In genomic region chr13:81379183-81379582, GRCh38 we compare ENCODE assay signal across 26 cellular contexts.
"Had no signal": no experiment of that assay in that cellular context is flagged by ENCODE, and none has a peak within 500 bp of the region (broad histone marks: within the 10 kb centered on the region; RNA-seq: fewer than 3 reads in every experiment).

No MANE protein-coding gene starts in this region.

- H3K4me3 ChIP-seq: breast epithelium, mucosa of descending colon, stomach, thyroid gland had no signal

- H3K27me3 Mint-ChIP-seq: activated CD4-positive, alpha-beta T cell treated with anti-CD3 and anti-CD28 coated beads for 36 hours; activated CD8-positive, alpha-beta memory T cell treated with anti-CD3 and anti-CD28 coated beads, Interleukin-2, amount 10 ng/mL, durations not matched to agents 7 days and 5 days; stimulated activated naive B cell treated with anti-CD40 and anti-IgM and Interleukin-4, amounts not matched to agents 10 μg/mL and 1 μg/mL and 100 μg/mL, for 72 hours; T-cell had no signal

- H3K4me1 Mint-ChIP-seq: activated CD4-positive, alpha-beta T cell treated with anti-CD3 and anti-CD28 coated beads for 36 hours; activated CD8-positive, alpha-beta memory T cell treated with anti-CD3 and anti-CD28 coated beads, Interleukin-2, amount 10 ng/mL, durations not matched to agents 7 days and 5 days; stimulated activated naive B cell treated with anti-CD40 and anti-IgM and Interleukin-4, amounts not matched to agents 10 μg/mL and 1 μg/mL and 100 μg/mL, for 72 hours; T-cell had no signal

- H3K36me3 ChIP-seq: breast epithelium, stomach, thyroid gland had no signal

- H3K27ac Mint-ChIP-seq: activated CD4-positive, alpha-beta T cell treated with anti-CD3 and anti-CD28 coated beads for 36 hours; activated CD8-positive, alpha-beta memory T cell treated with anti-CD3 and anti-CD28 coated beads, Interleukin-2, amount 10 ng/mL, durations not matched to agents 7 days and 5 days; activated CD8-positive, alpha-beta T cell treated with anti-CD3 and anti-CD28 coated beads, Interleukin-2, amount 10 ng/mL, durations not matched to agents 7 days and 5 days; activated naive CD4-positive, alpha-beta T cell treated with anti-CD3 and anti-CD28 coated beads, Interleukin-2, amount 50 U/mL, for 72 hours; activated T-cell treated with anti-CD3 and anti-CD28 coated beads, Interleukin-2, amount 50 U/mL, for 72 hours; nephron; stimulated activated naive B cell treated with anti-CD40 and anti-IgM and Interleukin-4, amounts not matched to agents 10 μg/mL and 1 μg/mL and 100 μg/mL, for 72 hours; T-cell had no signal

- H3K4me1 ChIP-seq: breast epithelium, parathyroid adenoma, stomach, thyroid gland had no signal

- H3K27ac ChIP-seq: breast epithelium, parathyroid adenoma, stomach, thyroid gland had no signal

- ATAC-seq: activated CD4-positive, alpha-beta T cell treated with anti-CD3 and anti-CD28 coated beads for 36 hours; activated CD8-positive, alpha-beta memory T cell treated with anti-CD3 and anti-CD28 coated beads, Interleukin-2, amount 10 ng/mL, durations not matched to agents 7 days and 5 days; activated CD8-positive, alpha-beta T cell treated with anti-CD3 and anti-CD28 coated beads, Interleukin-2, amount 10 ng/mL, durations not matched to agents 7 days and 5 days; activated naive CD4-positive, alpha-beta T cell treated with anti-CD3 and anti-CD28 coated beads, Interleukin-2, amount 50 U/mL, for 72 hours; activated T-cell treated with anti-CD3 and anti-CD28 coated beads, Interleukin-2, amount 50 U/mL, for 72 hours; left ventricle myocardium superior; mucosa of descending colon; right cardiac atrium; stimulated activated naive B cell treated with anti-CD40 and anti-IgM and Interleukin-4, amounts not matched to agents 10 μg/mL and 1 μg/mL and 100 μg/mL, for 72 hours; T-cell had no signal

- H3K79me2 ChIP-seq: parathyroid adenoma had no signal

- H3K9me3 Mint-ChIP-seq: nephron had no signal

- H3K27me3 ChIP-seq: breast epithelium, stomach, thyroid gland had no signal

- H3K36me3 Mint-ChIP-seq: activated CD8-positive, alpha-beta memory T cell treated with anti-CD3 and anti-CD28 coated beads, Interleukin-2, amount 10 ng/mL, durations not matched to agents 7 days and 5 days; activated naive CD4-positive, alpha-beta T cell treated with anti-CD3 and anti-CD28 coated beads, Interleukin-2, amount 50 U/mL, for 72 hours; stimulated activated naive B cell treated with anti-CD40 and anti-IgM and Interleukin-4, amounts not matched to agents 10 μg/mL and 1 μg/mL and 100 μg/mL, for 72 hours; T-cell had no signal

- DNase-seq: activated CD4-positive, alpha-beta T cell treated with anti-CD3 and anti-CD28 coated beads for 36 hours; activated CD4-positive, CD25-positive, alpha-beta regulatory T cell; activated CD8-positive, alpha-beta memory T cell treated with anti-CD3 and anti-CD28 coated beads, Interleukin-2, amount 10 ng/mL, durations not matched to agents 7 days and 5 days; activated CD8-positive, alpha-beta T cell treated with anti-CD3 and anti-CD28 coated beads, Interleukin-2, amount 10 ng/mL, durations not matched to agents 7 days and 5 days; activated naive CD4-positive, alpha-beta T cell; activated T-cell treated with anti-CD3 and anti-CD28 coated beads, Interleukin-2, amount 50 U/mL, for 72 hours; central memory CD4-positive, alpha-beta T cell; dermis blood vessel endothelial cell; effector CD4-positive, alpha-beta T cell; glutamatergic neuron; islet precursor cell; left ventricle myocardium superior; mucosa of descending colon; nucleus accumbens; right cardiac atrium; stimulated activated CD4-positive, alpha-beta T cell treated with anti-CD3 and anti-CD28 coated beads, Interleukin-15, amount 100 ng/mL, for 24 hours; stimulated activated CD4-positive, alpha-beta T cell treated with anti-CD3 and anti-CD28 coated beads, Interleukin-2, amount 100 ng/mL, for 24 hours; stimulated activated naive B cell treated with anti-CD40 and anti-IgM and Interleukin-4, amounts not matched to agents 10 μg/mL and 1 μg/mL and 100 μg/mL, for 72 hours; stomach; T-cell; thyroid gland had no signal

- H3K9ac ChIP-seq: parathyroid adenoma had no signal

- H3K4me3 Mint-ChIP-seq: activated CD4-positive, alpha-beta T cell treated with anti-CD3 and anti-CD28 coated beads for 36 hours; activated CD8-positive, alpha-beta memory T cell treated with anti-CD3 and anti-CD28 coated beads, Interleukin-2, amount 10 ng/mL, durations not matched to agents 7 days and 5 days; activated CD8-positive, alpha-beta T cell treated with anti-CD3 and anti-CD28 coated beads, Interleukin-2, amount 10 ng/mL, durations not matched to agents 7 days and 5 days; activated T-cell treated with anti-CD3 and anti-CD28 coated beads, Interleukin-2, amount 50 U/mL, for 72 hours; nephron; stimulated activated naive B cell treated with anti-CD40 and anti-IgM and Interleukin-4, amounts not matched to agents 10 μg/mL and 1 μg/mL and 100 μg/mL, for 72 hours; T-cell had no signal

- H2AFZ ChIP-seq: parathyroid adenoma had no signal

- FAIRE-seq: endometrium had no signal

- H3K9me3 ChIP-seq: breast epithelium, mucosa of descending colon, stomach, thyroid gland had no signal
